Comparison of ENCODE assay signal across 32 cellular contexts in the genomic region with DNA sequence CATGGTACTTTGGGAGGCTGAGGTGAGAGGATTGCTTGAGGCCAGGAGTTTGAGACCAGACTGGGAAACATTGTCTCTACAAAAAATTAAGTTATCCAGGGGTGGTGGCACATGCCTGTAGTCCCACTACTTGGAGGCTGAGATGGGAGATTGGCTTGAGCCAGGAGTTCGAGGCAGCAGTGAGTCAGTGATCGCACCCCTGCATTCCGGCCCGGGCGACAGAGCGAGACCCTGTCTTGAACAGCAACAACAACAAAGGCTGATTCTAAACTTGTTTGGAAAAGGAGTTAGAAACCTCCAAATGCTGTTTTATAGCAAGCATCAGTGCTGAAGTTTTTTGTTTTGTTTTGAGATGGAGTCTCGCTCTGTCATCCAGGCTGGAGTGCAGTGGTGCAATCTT. TPM values are rescaled to one million over a fixed set of nuclear protein-coding genes. Genes with fewer than 3 reads are reported as not detected.
"Had no signal": no experiment of that assay in that cellular context is flagged by ENCODE, and none has a peak within 500 bp of the region (broad histone marks: within the 10 kb centered on the region; RNA-seq: fewer than 3 reads in every experiment).

No MANE protein-coding gene starts in this region.

- H3K4me3 ChIP-seq: MG63, Peyer's patch, SJSA1 had no signal

- H3K27me3 ChIP-seq: MG63, Peyer's patch, SJSA1 had no signal

- H3K9ac ChIP-seq: SK-N-SH had no signal

- H3K36me3 ChIP-seq: MG63, Peyer's patch, SJSA1 had no signal

- H3K4me2 ChIP-seq: SK-N-SH had no signal

- DNase-seq: Kasumi-1, KG1, MG63, NCI-H1048, NCI-H1092 treated with DMSO at 0.1 percent for 48 hours, NCI-H1105 treated with DMSO at 0.1 percent for 48 hours, NCI-H1417, NCI-H1436, NCI-H146, NCI-H1694, NCI-H187, NCI-H1930, NCI-H2029 treated with DMSO at 0.1 percent for 48 hours, NCI-H2081 treated with DMSO at 0.1 percent for 48 hours, NCI-H2107, NCI-H2171, NCI-H226, NCI-H446 treated with DMSO at 0.1 percent for 48 hours, NCI-H510A, NCI-H524, NCI-H526, NCI-H69, NCI-H748 treated with DMSO at 0.1 percent for 48 hours, NCI-H82, Peyer's patch, Right ventricle myocardium superior, RPMI8226, SHP77 treated with DMSO at 0.1 percent for 48 hours, SK-N-SH, SW 1271 had no signal

- H3K9me2 ChIP-seq: SK-N-SH had no signal

- H3K27ac ChIP-seq: Peyer's patch, SJSA1 had no signal

- H3K9me3 ChIP-seq: MG63, Peyer's patch, SK-N-SH had no signal

- H3K4me1 ChIP-seq: Peyer's patch, SJSA1 had no signal

RNA-seq across cellular contexts. Expression of a gene that starts 14.7 kb away (rescaled TPM):
- total RNA-seq: OCI-LY7, Right ventricle myocardium superior, SJSA1 had no signal

RNA-seq across cellular contexts. Expression of a gene that starts 38.3 kb away (rescaled TPM):
- total RNA-seq: OCI-LY7, Peyer's patch, Right ventricle myocardium superior, SJSA1 had no signal
- polyA plus RNA-seq: SK-N-SH had no signal
